In genomic region chr12:93059288-93059687, GRCh38 we compare ENCODE assay signal across 1 cellular context.
TF ChIP-seq lines count a peak whose summit lies in the region.

No MANE protein-coding gene starts in this region.

TF ChIP-seq in HepG2, 621 proteins besides CTCF, POLR2A, EP300 and RAD21 (continued from another document):
- TF ChIP-seq AKNA (CRISPR knock-in tag; IDR thresholded peaks at IDR 0.05; ENCODE audit: borderline replicate concordance) = no peak
- no peak for TF ChIP-seq HES4 (CRISPR knock-in tag; IDR thresholded peaks at IDR 0.05; ENCODE audit: borderline replicate concordance)
- TF ChIP-seq CEBPB (IDR thresholded peaks at IDR 0.05; ENCODE audit: borderline replicate concordance, low read depth, low read length) = 0 out of 2 replicates have a peak, but pooled peaks have one; percentile 36
- TF ChIP-seq ZHX2 (IDR thresholded peaks at IDR 0.05; ENCODE audit: low read depth) = no peak
- TF ChIP-seq ZHX2 (CRISPR knock-in tag; IDR thresholded peaks at IDR 0.05; ENCODE audit: borderline replicate concordance) = no peak
- no peak for TF ChIP-seq ZNF777 (CRISPR knock-in tag; IDR thresholded peaks at IDR 0.05)
- no peak for TF ChIP-seq HOXA3 (CRISPR knock-in tag; IDR thresholded peaks at IDR 0.05)
- TF ChIP-seq ZNF768 (CRISPR knock-in tag; IDR thresholded peaks at IDR 0.05) = peak; percentile 69; the same call in 1 of the 2 replicates
- TF ChIP-seq SMYD3 (CRISPR knock-in tag; IDR thresholded peaks at IDR 0.05) = no peak
- no peak for TF ChIP-seq GTF2F1 (IDR thresholded peaks at IDR 0.05; ENCODE audit: low read length)
- no peak for TF ChIP-seq FOXP4 (CRISPR knock-in tag; IDR thresholded peaks at IDR 0.05)
- no peak for TF ChIP-seq ZFP82 (CRISPR knock-in tag; IDR thresholded peaks at IDR 0.05; ENCODE audit: borderline replicate concordance)
- TF ChIP-seq ZNF597 (CRISPR knock-in tag; IDR thresholded peaks at IDR 0.05) = no peak
- TF ChIP-seq ARNT2 (CRISPR knock-in tag; IDR thresholded peaks at IDR 0.05; ENCODE audit: low read depth) = no peak
- TF ChIP-seq PHF20 (CRISPR knock-in tag; IDR thresholded peaks at IDR 0.05) = no peak
- no peak for TF ChIP-seq SNRNP70 (IDR thresholded peaks at IDR 0.05; ENCODE audit: low read depth, low read length)
- TF ChIP-seq ZNF724P (CRISPR knock-in tag; IDR thresholded peaks at IDR 0.05; ENCODE audit: borderline replicate concordance) = no peak
- no peak for TF ChIP-seq KAT8 (CRISPR knock-in tag; IDR thresholded peaks at IDR 0.05)
